1 cellular context compared by ENCODE assay signal in genomic region chr6:148385379-148385778, GRCh38.
TF ChIP-seq lines count a peak whose summit lies in the region.

No MANE protein-coding gene starts in this region.

TF ChIP-seq in HepG2, 621 proteins besides CTCF, POLR2A, EP300 and RAD21:
- no peak for TF ChIP-seq HMG20A (CRISPR knock-in tag; IDR thresholded peaks at IDR 0.05; ENCODE audit: borderline replicate concordance)
- 0 out of 2 replicates have a peak, but pooled peaks have one; percentile 47 for TF ChIP-seq CEBPB (IDR thresholded peaks at IDR 0.05; ENCODE audit: borderline replicate concordance, low read depth, low read length)
- peak; percentile 90 for TF ChIP-seq PRDM15 (CRISPR knock-in tag; IDR thresholded peaks at IDR 0.05)
- no peak for TF ChIP-seq ADNP (CRISPR knock-in tag; IDR thresholded peaks at IDR 0.05)
